ENCODE assay signal across 8 cellular contexts in the genomic region with DNA sequence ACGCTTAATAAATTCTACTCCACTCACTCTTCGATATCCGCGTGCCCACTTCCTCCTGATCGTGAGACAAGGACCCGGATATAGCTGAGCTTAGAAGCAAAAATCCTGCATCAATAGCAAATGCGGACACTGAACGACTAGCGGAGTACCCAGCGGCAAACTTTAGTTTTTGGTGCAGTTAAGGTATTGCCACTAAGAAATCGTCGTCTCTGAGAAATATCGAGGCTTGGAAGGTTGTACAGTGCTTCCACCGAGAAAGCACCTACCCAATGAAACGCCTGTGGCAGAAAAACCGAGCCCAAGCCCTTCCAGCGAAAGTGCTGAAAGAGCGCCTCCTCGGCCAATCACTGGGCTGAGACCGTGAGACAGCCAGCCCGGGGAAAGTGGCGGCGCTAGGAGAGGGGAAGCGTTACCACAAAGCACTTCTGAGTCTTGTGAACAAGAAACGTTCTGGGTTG. TPM values are rescaled to one million over a fixed set of nuclear protein-coding genes. Genes with fewer than 3 reads are reported as not detected.
A peak's percentile ranks its signal among the peaks of the same experiment; 100 is the strongest.
DNase-seq lines count a peak whose midpoint lies in the region; ATAC-seq and TF ChIP-seq lines count a peak whose summit lies in the region.

No MANE protein-coding gene starts in this region.

- H3K27ac ChIP-seq in DOHH2 (ENCODE audit: low read depth, low read length) (peak overlapping the region; percentile 85), KMS-11 (peak overlapping the region; percentile 64), Panc1 (ENCODE audit: low read length) (peak overlapping the region; percentile 98), fibroblast of lung (ENCODE audit: insufficient read depth, low read length) (peak overlapping the region; percentile 82), tibial artery (peak overlapping the region; percentile 84 to 85)

- H3K4me2 ChIP-seq in DOHH2 (ENCODE audit: low read length) (peak overlapping the region; percentile 94), KMS-11 (peak overlapping the region; percentile 97), fibroblast of lung (ENCODE audit: extremely low read depth, insufficient read depth, low read length) (peak overlapping the region; percentile 81)

- no peaks in the 10 kb centered on the region for H3K9me3 ChIP-seq in DOHH2 (ENCODE audit: control insufficient read depth, insufficient read depth, low read length)
- no peaks in the 10 kb centered on the region for H3K9me3 ChIP-seq in Panc1 (ENCODE audit: control insufficient read depth, insufficient read depth, low read depth, low read length)
- H3K9me3 ChIP-seq in fibroblast of lung (ENCODE audit: control insufficient read depth, insufficient read depth, low read depth, low read length): no peaks in the 10 kb centered on the region
- H3K9me3 ChIP-seq in neuron (ENCODE audit: low read length): no peaks in the 10 kb centered on the region
- H3K9me3 ChIP-seq in tibial artery: no peaks in the 10 kb centered on the region

- ATAC-seq in GM21786 (IDR thresholded peaks at IDR 0.05; ENCODE audit: unreplicated experiment) (peak; percentile 41), Panc1 (peak; percentile 80)

- TF ChIP-seq CTCF in DOHH2 (IDR thresholded peaks at IDR 0.05; ENCODE audit: low read depth, low read length, poor library complexity, severe bottlenecking) (no peak), KMS-11 (conservative IDR thresholded peaks at IDR 0.05; ENCODE audit: low read depth, low read length) (no peak), Panc1 (IDR thresholded peaks at IDR 0.05) (no peak), fibroblast of lung (conservative IDR thresholded peaks at IDR 0.05 in 1 of 2, IDR thresholded peaks at IDR 0.05 in 1 of 2; ENCODE audit: low read depth in 1 of 2, low read length in 2 of 2) (peak in 1 of 2 donors; percentile 4), tibial artery (IDR thresholded peaks at IDR 0.05) (no peak)

- POLR2A ChIA-PET in Panc1 (lab: Charles Lee): interaction anchor here (0.5 to 2.3 kb wide), 4 partner anchors 9 to 92 kb away, joined by 4 to 10 read pairs (median 5); no protein-coding TSS in a partner anchor

- DNase-seq in Panc1 (ENCODE audit: low read depth, low spot score) (no peak), fibroblast of lung (ENCODE audit: low read depth in 2 of 2) (peak; percentile 84 to 85), tibial artery (peak; percentile 60 to 85)
- peak; percentile 85 to 87 for DNase-seq in activated T-cell treated with anti-CD3 and anti-CD28 coated beads, Interleukin-2, amount 50 U/mL, for 48 hours

- no peaks in the 10 kb centered on the region for H3K79me2 ChIP-seq in DOHH2 (ENCODE audit: control insufficient read depth, low read length)
- no peaks in the 10 kb centered on the region for H3K79me2 ChIP-seq in KMS-11 (ENCODE audit: insufficient read depth, low read depth)
- H3K79me2 ChIP-seq in fibroblast of lung (ENCODE audit: control insufficient read depth, insufficient read depth, low read length): no peaks in the 10 kb centered on the region

- H4K20me1 ChIP-seq in DOHH2 (ENCODE audit: control insufficient read depth, insufficient read depth, low read depth, low read length) (no peaks in the 10 kb centered on the region), KMS-11 (ENCODE audit: insufficient read depth) (no peaks in the 10 kb centered on the region), fibroblast of lung (ENCODE audit: control insufficient read depth, extremely low read depth, insufficient read depth, low read length) (no peaks in the 10 kb centered on the region)

- intact Hi-C loops in Panc1 (cut with micrococcal nuclease; ENCODE audit: unreplicated experiment): loop anchor here (2.0 kb wide), 1 partner anchor 95 kb away; no protein-coding TSS in a partner anchor
- intact Hi-C loops in tibial artery (cut with DNase I; ENCODE audit: low total_unique reads): loop anchor here (5.0 kb wide), 1 partner anchor 34 kb away; a partner anchor contains a TSS

- H3K4me1 ChIP-seq in DOHH2 (ENCODE audit: control insufficient read depth, low read length): peaks cover 29% of the 10 kb centered on the region
- peaks cover 9% of the 10 kb centered on the region for H3K4me1 ChIP-seq in KMS-11 (ENCODE audit: low read depth, poor library complexity, severe bottlenecking)
- peaks cover 25% of the 10 kb centered on the region for H3K4me1 ChIP-seq in Panc1 (ENCODE audit: control insufficient read depth, insufficient read depth, low read length)
- peaks cover 6% of the 10 kb centered on the region for H3K4me1 ChIP-seq in fibroblast of lung (ENCODE audit: control insufficient read depth, extremely low read depth, insufficient read depth, low read length)
- no peaks in the 10 kb centered on the region for H3K4me1 ChIP-seq in neuron (ENCODE audit: insufficient read depth, low read length)
- H3K4me1 ChIP-seq in tibial artery: peaks cover 0 to 18% (median 5%) of the 10 kb centered on the region in 4 donors

- BruUV-seq in Panc1 (replicated peaks; lab: Mats Ljungman, UMichigan): TSS peak; percentile 96

- H3K9ac ChIP-seq in KMS-11: peak overlapping the region; percentile 62; the same call in 1 of the 2 replicates
- H3K9ac ChIP-seq in fibroblast of lung (ENCODE audit: insufficient read depth, low read length): peak overlapping the region; percentile 42

- H3K4me3 ChIP-seq in DOHH2 (ENCODE audit: low read length) (peak overlapping the region; percentile 83), KMS-11 (IDR thresholded peaks at IDR 0.05; ENCODE audit: insufficient read depth, low read depth, low read length) (no peak overlapping the region), Panc1 (ENCODE audit: low read depth in 2 of 2, low read length in 2 of 2) (peak overlapping the region; percentile 54 to 74), fibroblast of lung (replicated peaks in 1 of 4; ENCODE audit: control extremely low read depth in 1 of 4, insufficient read depth in 1 of 4, low read depth in 3 of 4, low read length in 4 of 4) (peak overlapping the region; percentile 18 to 71 (median 53)), neuron (ENCODE audit: low read length) (peak overlapping the region; percentile 50), tibial artery (peak overlapping the region; percentile 53 to 77)

- no peaks in the 10 kb centered on the region for H3K9me2 ChIP-seq in DOHH2 (replicated peaks; ENCODE audit: control insufficient read depth, low read length)

- in situ Hi-C loops in Panc1 (cut with HindIII; ENCODE audit: low pct_unique_long_range_greater_than_20kb, low sequenced_read_pairs): loop anchor here (25.0 kb wide), 1 partner anchor 96 kb away; no protein-coding TSS in a partner anchor

- no peaks in the 10 kb centered on the region for H3K36me3 ChIP-seq in DOHH2 (ENCODE audit: control insufficient read depth, low read length)
- no peaks in the 10 kb centered on the region for H3K36me3 ChIP-seq in KMS-11 (ENCODE audit: insufficient read depth)
- H3K36me3 ChIP-seq in Panc1 (ENCODE audit: control insufficient read depth, insufficient read depth, low read length): no peaks in the 10 kb centered on the region
- no peaks in the 10 kb centered on the region for H3K36me3 ChIP-seq in fibroblast of lung (ENCODE audit: control insufficient read depth, insufficient read depth, low read length)
- no peaks in the 10 kb centered on the region for H3K36me3 ChIP-seq in neuron (ENCODE audit: insufficient read depth, low read length)
- no peaks in the 10 kb centered on the region for H3K36me3 ChIP-seq in tibial artery

- CTCF ChIA-PET in Panc1 (lab: Charles Lee): interaction anchor here (0.6 to 1.6 kb wide), 3 partner anchors 96 to 1484 kb away, joined by 7 to 10 read pairs (median 8); no protein-coding TSS in a partner anchor

- no peaks in the 10 kb centered on the region for H3K27me3 ChIP-seq in DOHH2 (ENCODE audit: control insufficient read depth, low read length)
- no peaks in the 10 kb centered on the region for H3K27me3 ChIP-seq in KMS-11 (ENCODE audit: insufficient read depth, low read depth)
- H3K27me3 ChIP-seq in Panc1 (ENCODE audit: control insufficient read depth, insufficient read depth, low read length): no peaks in the 10 kb centered on the region
- no peaks in the 10 kb centered on the region for H3K27me3 ChIP-seq in fibroblast of lung (ENCODE audit: control insufficient read depth, insufficient read depth, low read length)
- H3K27me3 ChIP-seq in neuron (ENCODE audit: insufficient read depth, low read length): no peaks in the 10 kb centered on the region
- no peaks in the 10 kb centered on the region for H3K27me3 ChIP-seq in tibial artery

- H3F3A ChIP-seq in DOHH2 (ENCODE audit: control insufficient read depth, insufficient read depth): peaks cover 28% of the 10 kb centered on the region

- H2AFZ ChIP-seq in KMS-11 (ENCODE audit: low read depth) (peak overlapping the region; percentile 56; the same call in 1 of the 2 replicates), fibroblast of lung (ENCODE audit: low read length) (peak overlapping the region; percentile 91), neuron (ENCODE audit: low read depth, low read length) (peak overlapping the region; percentile 39)

RNA-seq across cellular contexts. Expression of a gene that starts 32.2 kb away (rescaled TPM):
- 6.2 TPM for total RNA-seq in Panc1 (2021; ENCODE audit: unreplicated experiment)
- polyA plus RNA-seq in Panc1 (2012; ENCODE audit: insufficient read length): 4.0 TPM
- 1.8 and 3.1 TPM in 2 replicates for total RNA-seq in fibroblast of lung
- 0.61 and 1.4 TPM in 2 replicates for polyA plus RNA-seq in fibroblast of lung
- polyA plus RNA-seq in fibroblast of lung (2012): 0.69 and 2.1 TPM in 2 replicates
- 2.2 and 2.3 TPM in 2 replicates for polyA minus RNA-seq in fibroblast of lung (ENCODE audit: low replicate concordance)

Comparison
In these comparisons a context has a peak if more than half of its experiments do, and no peak if none do; other contexts are left out.
1. H2AFZ ChIP-seq: peak in every context shown above with its lines; median percentile 91 in fibroblast of lung; 56 in KMS-11; 39 in neuron.